ENCODE assay signal across 10 cellular contexts in the genomic region with DNA sequence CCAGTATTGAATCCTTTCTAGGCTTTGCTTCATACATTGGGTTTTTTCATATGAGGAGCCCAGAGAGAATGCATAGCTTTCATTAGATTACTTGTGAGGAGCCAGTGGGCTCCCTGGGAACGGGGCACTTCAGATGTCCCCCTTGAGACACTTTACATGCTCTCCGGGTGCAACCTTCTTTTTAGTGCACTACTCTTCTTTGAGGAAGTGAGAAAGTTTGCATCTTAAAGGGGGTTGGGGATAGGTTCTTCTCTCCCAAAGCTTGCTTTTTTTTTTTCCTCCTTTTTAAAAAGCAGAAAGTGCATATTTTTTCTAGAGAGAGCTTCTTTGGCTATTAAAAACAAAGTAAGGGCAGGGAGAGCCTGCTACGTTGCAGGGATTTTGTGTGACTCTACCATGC. TPM values are rescaled to one million over a fixed set of nuclear protein-coding genes. Genes with fewer than 3 reads are reported as not detected.
A peak's percentile ranks its signal among the peaks of the same experiment; 100 is the strongest.
DNase-seq lines count a peak whose midpoint lies in the region; ATAC-seq, FAIRE-seq and TF ChIP-seq lines count a peak whose summit lies in the region.
"Had no signal": no experiment of that assay in that cellular context is flagged by ENCODE, and none has a peak within 500 bp of the region (broad histone marks: within the 10 kb centered on the region; RNA-seq: fewer than 3 reads in every experiment).

No MANE protein-coding gene starts in this region.

- no peak for TF ChIP-seq CTCF in GM12878 (IDR thresholded peaks at IDR 0.05 in 2 of 3, conservative IDR thresholded peaks at IDR 0.05 in 1 of 3; ENCODE audit: control insufficient read depth in 2 of 3, extremely low read depth in 1 of 3, insufficient read depth in 1 of 3, low read depth in 3 of 3, low read length in 3 of 3)

- SMC1A ChIA-PET in GM12878 (lab: Charles Lee; ENCODE audit: uncharacterized antibody, unreplicated experiment): interaction anchor here (0.6 to 5.0 kb wide), 15 partner anchors 9 to 578 kb away, joined by 3 to 31 read pairs (median 4); no protein-coding TSS in a partner anchor

- peaks cover 27% of the 10 kb centered on the region for H3K4me1 ChIP-seq in GM12878 (ENCODE audit: control insufficient read depth, insufficient read depth, low read length)

- H2AFZ ChIP-seq in GM12878 (ENCODE audit: control insufficient read depth, low read depth, low read length): peak overlapping the region; percentile 52

- H3K9ac ChIP-seq in GM12878 (ENCODE audit: control insufficient read depth, insufficient read depth, low read length): peak overlapping the region; percentile 63

- TF ChIP-seq EP300 in GM12878 (IDR thresholded peaks at IDR 0.05; ENCODE audit: borderline replicate concordance in 1 of 2, control insufficient read depth in 1 of 2, low read depth in 2 of 2, low read length in 2 of 2): peak in 1 of 2 experiments; percentile 65; a peak in 1 of 4 replicates

- peak; percentile 48 for DNase-seq in GM12878 (ENCODE audit: low read depth, low spot score)
- DNase-seq in cerebellum (ENCODE audit: low spot score): no peak
- no peak for DNase-seq in DMS53 treated with DMSO at 0.1 percent for 48 hours (lab: John Stamatoyannopoulos, UW; ENCODE audit: unreplicated experiment)
- DNase-seq in SHP77 treated with DMSO at 0.1 percent for 48 hours (lab: John Stamatoyannopoulos, UW): no peak
- no peak for DNase-seq in COLO829 (ENCODE audit: low spot score)
- DNase-seq: GDM1, T-helper 1 cell had no signal

- no peaks in the 10 kb centered on the region for H4K20me1 ChIP-seq in GM12878 (ENCODE audit: control insufficient read depth, insufficient read depth)

- H3K4me2 ChIP-seq in GM12878 (ENCODE audit: control insufficient read depth, insufficient read depth): peak overlapping the region; percentile 78

- H3K36me3 ChIP-seq in GM12878 (ENCODE audit: control insufficient read depth in 2 of 2, insufficient read depth in 2 of 2, low read length in 1 of 2): peaks cover 0 to 3% of the 10 kb centered on the region in 2 experiments; a peak in 1 of 4 replicates

- no peak for FAIRE-seq in GM12878 (lab: Jason Lieb, UNC)

- CTCF ChIA-PET in GM12878 (lab: Yijun Ruan, JAX): interaction anchor here (0.7 to 5.0 kb wide), 5 partner anchors 10 to 1822 kb away, joined by 3 to 43 read pairs (median 5); no protein-coding TSS in a partner anchor

- ATAC-seq in GM18508 (IDR thresholded peaks at IDR 0.05; ENCODE audit: insufficient read depth, unreplicated experiment) (peak; percentile 33), GM21367 (IDR thresholded peaks at IDR 0.05; ENCODE audit: unreplicated experiment) (peak; percentile 40), HG03196 (IDR thresholded peaks at IDR 0.05; ENCODE audit: unreplicated experiment) (peak; percentile 30), GM12878 (peak; percentile 46)

- in situ Hi-C loops in GM12878 (cut with MboI): no loop called here

- no peak for TF ChIP-seq RAD21 in GM12878 (IDR thresholded peaks at IDR 0.05; ENCODE audit: insufficient read depth, low read depth, low read length)

- no peaks in the 10 kb centered on the region for H3K27me3 ChIP-seq in GM12878 (replicated peaks in 1 of 2; ENCODE audit: control insufficient read depth in 2 of 2, insufficient read depth in 2 of 2, low read length in 1 of 2)

- no TSS peak for BruUV-seq in GM12878 (replicated peaks; lab: Mats Ljungman, UMichigan)

- POLR2A ChIA-PET in GM12878 (lab: Charles Lee): interaction anchor here (0.5 to 2.1 kb wide), 9 partner anchors 8 to 273 kb away, joined by 3 to 6 read pairs (median 3); partner anchors contain the start of gene PAPSS1

- H3K79me2 ChIP-seq in GM12878 (ENCODE audit: control insufficient read depth, insufficient read depth, low read length): peaks cover 66% of the 10 kb centered on the region

- WGBS in GM12878 (ENCODE audit: insufficient coverage, insufficient replicate concordance, low lambda C conversion rate, missing lambda C conversion rate): 2% methylated on average over 3 of the region's 3 CpGs

- H3K9me3 ChIP-seq in GM12878 (replicated peaks; ENCODE audit: control insufficient read depth, insufficient read depth, low read length): no peaks in the 10 kb centered on the region

- H3K4me3 ChIP-seq in GM12878: peak overlapping the region; percentile 61

- intact Hi-C loops in GM12878 (cut with micrococcal nuclease; ENCODE audit: unreplicated experiment): loop anchor here (5.0 kb wide), 1 partner anchor 277 kb away; no protein-coding TSS in a partner anchor

- RAD21 ChIA-PET in GM12878 (lab: Charles Lee; ENCODE audit: unreplicated experiment): interaction anchor here (0.9 to 5.9 kb wide), 9 partner anchors 10 to 126 kb away, joined by 3 to 43 read pairs (median 4); no protein-coding TSS in a partner anchor

- no peak for TF ChIP-seq POLR2A in GM12878 (IDR thresholded peaks at IDR 0.05; ENCODE audit: low read depth, low read length)

- H3K27ac ChIP-seq in GM12878 (ENCODE audit: control insufficient read depth, insufficient read depth): peak overlapping the region; percentile 82

TF ChIP-seq in GM12878, 131 proteins besides CTCF, POLR2A, EP300 and RAD21 (continues in another document):
- TF ChIP-seq SIN3A (IDR thresholded peaks at IDR 0.05; ENCODE audit: low read depth, low read length): no peak
- TF ChIP-seq E4F1 (IDR thresholded peaks at IDR 0.05; ENCODE audit: borderline replicate concordance, partially characterized antibody): no peak
- TF ChIP-seq SIX5 (IDR thresholded peaks at IDR 0.05; ENCODE audit: low read depth, low read length, severe bottlenecking): no peak
- no peak for TF ChIP-seq SREBF2 (IDR thresholded peaks at IDR 0.05; ENCODE audit: low read length)
- no peak for TF ChIP-seq CEBPB (IDR thresholded peaks at IDR 0.05; ENCODE audit: borderline replicate concordance in 1 of 2, low read depth in 2 of 2, low read length in 2 of 2)
- no peak for TF ChIP-seq EZH2 (IDR thresholded peaks at IDR 0.05; ENCODE audit: borderline replicate concordance, control insufficient read depth, low read depth, low read length)
- TF ChIP-seq E2F4 (IDR thresholded peaks at IDR 0.05; ENCODE audit: low read depth, low read length): no peak
- TF ChIP-seq STAT1 (conservative IDR thresholded peaks at IDR 0.05): no peak
- TF ChIP-seq HDAC2 (IDR thresholded peaks at IDR 0.05): no peak
- no peak for TF ChIP-seq MYB (IDR thresholded peaks at IDR 0.05; ENCODE audit: borderline replicate concordance, low read depth, low read length)
- no peak for TF ChIP-seq POLR2AphosphoS5 (IDR thresholded peaks at IDR 0.05; ENCODE audit: low read length)
- TF ChIP-seq EGR1 (IDR thresholded peaks at IDR 0.05; ENCODE audit: borderline replicate concordance in 1 of 2, low read depth in 2 of 2, low read length in 2 of 2): no peak
- peak; percentile 49; the same call in 1 of the 2 replicates for TF ChIP-seq TCF12 (IDR thresholded peaks at IDR 0.05; ENCODE audit: low read depth, low read length)
- 0 out of 2 replicates have a peak, but pooled peaks have one; percentile 51 for TF ChIP-seq STAT3 (IDR thresholded peaks at IDR 0.05; ENCODE audit: low read depth, low read length)

RNA-seq across cellular contexts. Expression of gene HADH, which starts 4.3 kb away (rescaled TPM):
- 55.8 and 63.5 TPM in 2 replicates for total RNA-seq in GM12878 (2013; cell fraction: nucleolus; rRNA removed)
- total RNA-seq in GM12878 (2014; rRNA removed) (20.3 TPM in 2 replicates), GM12878 (2014; rRNA removed; fragmentation: Illumina TruSeq; extraction: Trizol) (30.5 and 32.5 TPM in 2 replicates), GM12878 (2021) (52.2 and 55.4 TPM in 2 replicates), cerebellum (17.5 TPM)
- 35.4 TPM for polyA plus RNA-seq in GM12878 (2011; ENCODE audit: low read depth)
- polyA plus RNA-seq in GM12878 (2011; rRNA removed) (83.6 and 86.7 TPM in 2 replicates), GM12878 (2014; fragmentation: Illumina TruSeq; extraction: Trizol) (76.9 and 99.1 TPM in 2 replicates), GM12878 (2014; fragmentation: Nextera tagmentation; extraction: Ambion mirVana) (10 to 100 TPM; 76.3 to 97.9 TPM), GM12878 (2014; rRNA removed) (39.4 and 46.5 TPM in 2 replicates), GM12878 (2016; fragmentation: Nextera tagmentation; extraction: Ambion mirVana) (10 to 100 TPM; 86.0 to 87.1 TPM)
- polyA plus RNA-seq in GM12878 (2011; cell fraction: cytosol; rRNA removed): 78.0 and 88.7 TPM in 2 replicates
- 88.0 and 93.0 TPM in 2 replicates for polyA plus RNA-seq in GM12878 (2011; cell fraction: nucleus; rRNA removed)
- 39.2 and 49.9 TPM in 2 replicates for polyA plus RNA-seq in GM12878 (2012)
- 59.7 and 59.8 TPM in 2 replicates for polyA minus RNA-seq in GM12878 (2011; rRNA and poly(A)+ RNA removed)
- 30.3 and 37.3 TPM in 2 replicates for polyA minus RNA-seq in GM12878 (2011; cell fraction: cytosol; rRNA and poly(A)+ RNA removed)
- 23.9 and 31.3 TPM in 2 replicates for polyA minus RNA-seq in GM12878 (2011; cell fraction: nucleus; rRNA and poly(A)+ RNA removed)
